In genomic region chr3:125052671-125053303, GRCh38 we compare ENCODE assay signal across 8 cellular contexts. TPM values are rescaled to one million over a fixed set of nuclear protein-coding genes. Genes with fewer than 3 reads are reported as not detected.
DNase-seq lines count a peak whose midpoint lies in the region; ATAC-seq, FAIRE-seq and TF ChIP-seq lines count a peak whose summit lies in the region.

No MANE protein-coding gene starts in this region.

- H3K27me3 Mint-ChIP-seq in IgD-negative memory B cell (no peaks in the 10 kb centered on the region), CD14-positive monocyte (ENCODE audit: low read depth in 3 of 3) (peaks cover 8 to 42% (median 23%) of the 10 kb centered on the region in 3 donors)

- H3K4me1 Mint-ChIP-seq in IgD-negative memory B cell = peaks cover 35 to 41% (median 41%) of the 10 kb centered on the region in 3 donors
- H3K4me1 Mint-ChIP-seq in CD14-positive monocyte = peaks cover 41% of the 10 kb centered on the region

- H3K27me3 ChIP-seq in bronchial epithelial cell (ENCODE audit: control insufficient read depth, insufficient read depth, low read length) (no peaks in the 10 kb centered on the region), muscle layer of duodenum (ENCODE audit: low read depth, low read length) (no peaks in the 10 kb centered on the region)

- ATAC-seq in GM21381 (IDR thresholded peaks at IDR 0.05; ENCODE audit: unreplicated experiment) (no peak), GM18861 (IDR thresholded peaks at IDR 0.05; ENCODE audit: unreplicated experiment) (no peak)

- no peaks in the 10 kb centered on the region for H3K36me3 ChIP-seq in bronchial epithelial cell (ENCODE audit: control insufficient read depth, insufficient read depth, low read length)
- H3K36me3 ChIP-seq in muscle layer of duodenum (ENCODE audit: control insufficient read depth in 1 of 2, insufficient read depth in 2 of 2, low read length in 2 of 2) = no peaks in the 10 kb centered on the region

- FAIRE-seq in D721Med (lab: Jason Lieb, UNC) = no peak
- no peak for FAIRE-seq in bronchial epithelial cell (lab: Jason Lieb, UNC)

- peaks cover 26 to 72% of the 10 kb centered on the region in 2 donors for H3K4me1 ChIP-seq in muscle layer of duodenum (ENCODE audit: control insufficient read depth in 1 of 2, insufficient read depth in 2 of 2, low read length in 2 of 2)

- no peak for TF ChIP-seq CTCF in D721Med (IDR thresholded peaks at IDR 0.05; ENCODE audit: insufficient read depth, missing control alignments)
- TF ChIP-seq CTCF in bronchial epithelial cell (IDR thresholded peaks at IDR 0.05; ENCODE audit: insufficient read depth, low read length, severe bottlenecking) = no peak
- TF ChIP-seq CTCF in CD14-positive monocyte (IDR thresholded peaks at IDR 0.05) = no peak

- no peak overlapping the region for H3K4me3 ChIP-seq in bronchial epithelial cell (ENCODE audit: low read depth, low read length)
- H3K4me3 ChIP-seq in muscle layer of duodenum (ENCODE audit: low read depth in 1 of 2, low read length in 2 of 2) = peak overlapping the region; percentile 12 to 90

- H3K27ac ChIP-seq in muscle layer of duodenum (ENCODE audit: low read length) = peak overlapping the region; percentile 86

- no peaks in the 10 kb centered on the region for H3K9me3 ChIP-seq in muscle layer of duodenum (ENCODE audit: control insufficient read depth in 1 of 2, low read length in 2 of 2)

- DNase-seq in D721Med (ENCODE audit: insufficient read length, low spot score) (peak; percentile 51), bronchial epithelial cell (ENCODE audit: low read depth) (peak; percentile 60), CD14-positive monocyte (ENCODE audit: low spot score) (no peak)
- no peak for DNase-seq in activated CD4-positive, CD25-positive, alpha-beta regulatory T cell treated with anti-CD3 and anti-CD28 coated beads, Interleukin-2, amount 50 U/mL, for 72 hours

- H3K27ac Mint-ChIP-seq in IgD-negative memory B cell (peak overlapping the region; percentile 73 to 96 (median 77)), CD14-positive monocyte (peak overlapping the region in 1 of 7 donors; percentile 10)

- H3K36me3 Mint-ChIP-seq in IgD-negative memory B cell (no peaks in the 10 kb centered on the region), CD14-positive monocyte (peaks cover 7 to 18% of the 10 kb centered on the region in 2 donors)

- H3K9me3 Mint-ChIP-seq in IgD-negative memory B cell = no peaks in the 10 kb centered on the region
- no peaks in the 10 kb centered on the region for H3K9me3 Mint-ChIP-seq in CD14-positive monocyte

- H3K4me3 Mint-ChIP-seq in IgD-negative memory B cell = peak overlapping the region; percentile 75 to 98 (median 90)
- peak overlapping the region in 1 of 2 donors; percentile 54 for H3K4me3 Mint-ChIP-seq in CD14-positive monocyte

- intact Hi-C loops in CD14-positive monocyte (cut with micrococcal nuclease) = loop anchor here (5.0 to 10.0 kb wide), 2 partner anchors 82 to 95 kb away; no protein-coding TSS in a partner anchor

RNA-seq across cellular contexts. Expression of gene HEG1, which starts 3.0 kb away (rescaled TPM):
- polyA plus RNA-seq in IgD-negative memory B cell = 1.5 TPM
- 2.0 and 7.1 TPM in 2 replicates for total RNA-seq in bronchial epithelial cell
- polyA plus RNA-seq in CD14-positive monocyte = under 1 TPM; 0.28 to 0.69 TPM

Comparison
In these comparisons a context has a peak if more than half of its experiments do, and no peak if none do; other contexts are left out.
1. DNase-seq: peak in D721Med (single experiment) and bronchial epithelial cell (single experiment); none in activated CD4-positive, CD25-positive, alpha-beta regulatory T cell treated with anti-CD3 and anti-CD28 coated beads, Interleukin-2, amount 50 U/mL, for 72 hours (single experiment) and CD14-positive monocyte (single experiment).